In the genomic region with DNA sequence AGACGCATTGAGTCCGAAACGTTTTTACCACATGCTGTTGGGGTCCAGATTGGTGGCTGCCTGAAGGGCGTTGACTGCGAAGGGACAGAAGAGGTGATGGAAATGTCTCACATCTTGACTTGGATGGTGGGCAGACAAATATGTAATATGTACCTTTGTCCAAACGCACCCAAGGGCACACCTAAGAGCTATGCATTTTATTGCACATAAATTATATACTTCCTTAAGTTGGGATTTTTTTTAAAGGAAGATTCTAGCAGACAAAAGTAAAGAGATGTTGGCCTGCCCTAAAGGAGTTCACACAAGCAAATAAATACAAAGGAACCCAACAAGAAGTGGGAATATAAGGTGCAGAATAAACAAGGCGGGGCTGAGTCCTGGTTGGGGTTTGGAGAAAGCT, we compare ENCODE assay signal across 8 cellular contexts.
"Had no signal": no experiment of that assay in that cellular context is flagged by ENCODE, and none has a peak within 500 bp of the region (broad histone marks: within the 10 kb centered on the region; RNA-seq: fewer than 3 reads in every experiment).

No MANE protein-coding gene starts in this region.

- H3K4me3 Mint-ChIP-seq: HFFc6, IgD-negative memory B cell had no signal

- DNase-seq: GM23248, GOT3, H7, HFFc6, KBM-7 had no signal

- H3K4me1 ChIP-seq: HAP-1 had no signal

- H3K9me3 ChIP-seq: HAP-1 had no signal

- H2AFZ ChIP-seq: GM23248 had no signal

- H3K9ac ChIP-seq: GM23248 had no signal

- H3K27ac ChIP-seq: GM23248 had no signal

- H3K9me3 Mint-ChIP-seq: HFFc6 had no signal

- H3K4me1 Mint-ChIP-seq: IgD-negative memory B cell had no signal

- ATAC-seq: HCT116 had no signal

- H3K36me3 ChIP-seq: HAP-1 had no signal

- H3K4me3 ChIP-seq: GM23248, HAP-1 had no signal

- H3K27ac Mint-ChIP-seq: HFFc6, IgD-negative memory B cell had no signal
